ENCODE assay signal across 9 cellular contexts in the genomic region with DNA sequence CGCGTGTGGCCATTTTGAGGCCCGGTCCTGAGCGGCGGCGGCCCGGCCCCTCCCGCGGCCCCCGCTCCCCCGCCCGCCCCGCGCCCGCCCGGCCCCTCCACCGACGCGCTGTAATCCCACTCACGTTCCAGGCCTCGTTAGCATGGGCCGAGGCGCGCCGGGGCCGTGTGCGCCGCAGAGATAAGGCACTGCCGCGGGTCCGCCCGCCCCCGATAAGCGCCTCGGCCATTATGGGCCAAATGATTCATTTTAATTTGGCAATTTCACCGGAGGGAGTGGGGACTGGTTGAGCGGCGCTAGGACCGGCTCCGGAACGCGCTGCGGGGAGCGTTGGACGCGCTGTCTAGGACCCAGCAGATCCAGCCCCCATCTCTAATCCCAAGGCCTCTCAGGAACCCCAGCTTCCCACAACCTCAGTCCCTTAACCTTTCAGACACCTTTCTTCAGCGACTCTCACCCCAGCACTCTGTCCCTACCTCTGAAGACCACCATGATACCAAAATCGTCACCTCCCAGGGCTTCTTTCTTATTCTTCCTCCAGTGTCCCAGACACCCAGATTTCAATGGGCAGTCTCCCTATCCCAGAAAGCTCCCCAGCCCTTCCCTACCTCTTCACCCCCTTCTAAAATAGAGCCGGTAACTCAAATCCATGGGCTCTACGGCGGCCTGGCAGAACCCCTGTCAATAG. TPM values are rescaled to one million over a fixed set of nuclear protein-coding genes. Genes with fewer than 3 reads are reported as not detected.
DNase-seq lines count a peak whose midpoint lies in the region; ATAC-seq and TF ChIP-seq lines count a peak whose summit lies in the region.
"Had no signal": no experiment of that assay in that cellular context is flagged by ENCODE, and none has a peak within 500 bp of the region (broad histone marks: within the 10 kb centered on the region; RNA-seq: fewer than 3 reads in every experiment).

TAL1 (minus strand) TSS at position 39 of the 688 bp plus-strand sequence. CDS start 6,337 bp downstream, outside the sequence.

- peaks cover 22% of the 10 kb centered on the region for H3K4me1 Mint-ChIP-seq in activated naive CD4-positive, alpha-beta T cell treated with anti-CD3 and anti-CD28 coated beads for 36 hours (ENCODE audit: low read depth)
- H3K4me1 Mint-ChIP-seq in dendritic cell treated with granulocyte-macrophage colony-stimulating factor and Interleukin-4, amounts not matched to agents 40 ng/mL and 50 ng/mL, for 4 days (ENCODE audit: low read depth), result peaks cover 53% of the 10 kb centered on the region
- peaks cover under 1% of the 10 kb centered on the region for H3K4me1 Mint-ChIP-seq in MCF 10A (ENCODE audit: insufficient read depth, unreplicated experiment)

- H3K36me3 Mint-ChIP-seq in activated naive CD4-positive, alpha-beta T cell treated with anti-CD3 and anti-CD28 coated beads for 36 hours (ENCODE audit: low read depth), result no peaks in the 10 kb centered on the region
- H3K36me3 Mint-ChIP-seq in dendritic cell treated with granulocyte-macrophage colony-stimulating factor and Interleukin-4, amounts not matched to agents 40 ng/mL and 50 ng/mL, for 4 days (ENCODE audit: low read depth), result peaks cover 7% of the 10 kb centered on the region
- H3K36me3 Mint-ChIP-seq in MCF 10A (ENCODE audit: insufficient read depth, unreplicated experiment), result no peaks in the 10 kb centered on the region

- H3K4me1 ChIP-seq in mesenchymal stem cell (ENCODE audit: control insufficient read depth, insufficient read depth, low read depth, low read length), result peaks cover 22% of the 10 kb centered on the region
- peaks cover 0 to 40% (median 13%) of the 10 kb centered on the region in 4 donors for H3K4me1 ChIP-seq in tibial nerve

- no peak within 1 kb of the TSS for H3K4ac ChIP-seq in mesenchymal stem cell (ENCODE audit: low read depth in 1 of 2, low read length in 2 of 2)

- 5% methylated on average over 44 of the region's 51 CpGs for WGBS in mesenchymal stem cell
- 9 to 15% methylated on average over 36 to 44 of the region's 51 CpGs for WGBS in tibial nerve, 2 donors

- no peak for DNase-seq in activated naive CD4-positive, alpha-beta T cell treated with anti-CD3 and anti-CD28 coated beads for 36 hours
- no peak for DNase-seq in activated naive CD4-positive, alpha-beta T cell treated with anti-CD3 and anti-CD28 coated beads, Interleukin-2, amount 50 U/mL, for 16 hours
- DNase-seq in mesenchymal stem cell, result no peak
- no peak for DNase-seq in tibial nerve (ENCODE audit: low spot score in 2 of 2)
- DNase-seq in MCF 10A (ENCODE audit: unreplicated experiment), result no peak
- no peak for DNase-seq in activated CD4-positive, alpha-beta T cell treated with anti-CD3 and anti-CD28 coated beads for 4 hours

- H2BK15ac ChIP-seq in mesenchymal stem cell (ENCODE audit: low read depth, poor library complexity, severe bottlenecking), result peak within 1 kb of the TSS; percentile 61

- no peak for TF ChIP-seq POLR2A in tibial nerve (IDR thresholded peaks at IDR 0.05)

- no peaks in the 10 kb centered on the region for H3K36me3 ChIP-seq in mesenchymal stem cell (ENCODE audit: control insufficient read depth in 1 of 2, insufficient read depth in 2 of 2, low read depth in 1 of 2, low read length in 2 of 2)
- no peaks in the 10 kb centered on the region for H3K36me3 ChIP-seq in tibial nerve

- CTCF ChIA-PET in activated naive CD4-positive, alpha-beta T cell treated with anti-CD3 and anti-CD28 coated beads for 36 hours (lab: Charles Lee), result interaction anchor here (0.6 to 1.2 kb wide), 3 partner anchors 39 to 505 kb away, joined by 3 to 4 read pairs (median 3); no protein-coding TSS in a partner anchor
- CTCF ChIA-PET in MCF 10A (lab: Yijun Ruan, JAX), result no interaction called here

- H3K18ac ChIP-seq in mesenchymal stem cell (ENCODE audit: low read depth in 1 of 2, low read length in 2 of 2), result peak within 1 kb of the TSS in 1 of 2 experiments; percentile 28

- TF ChIP-seq CTCF in tibial nerve (IDR thresholded peaks at IDR 0.05), result no peak
- TF ChIP-seq CTCF in MCF 10A (IDR thresholded peaks at IDR 0.05; ENCODE audit: unreplicated experiment), result no peak

- no TSS peak for BruUV-seq in MCF 10A (replicated peaks; lab: Mats Ljungman, UMichigan)

- H3K27ac Mint-ChIP-seq in activated naive CD4-positive, alpha-beta T cell treated with anti-CD3 and anti-CD28 coated beads for 36 hours, result no peak within 1 kb of the TSS
- H3K27ac Mint-ChIP-seq in dendritic cell treated with granulocyte-macrophage colony-stimulating factor and Interleukin-4, amounts not matched to agents 40 ng/mL and 50 ng/mL, for 4 days, result peak within 1 kb of the TSS; percentile 87
- H3K27ac Mint-ChIP-seq in MCF 10A (ENCODE audit: low read depth, unreplicated experiment), result no peak within 1 kb of the TSS

- H2AFZ ChIP-seq in mesenchymal stem cell (ENCODE audit: low read depth, low read length), result no peak within 1 kb of the TSS

- no peak within 1 kb of the TSS for H3K9ac ChIP-seq in mesenchymal stem cell (ENCODE audit: low read length)

- no peak within 1 kb of the TSS for H4K8ac ChIP-seq in mesenchymal stem cell (ENCODE audit: low read length)

- H3K9me3 ChIP-seq in mesenchymal stem cell (ENCODE audit: control insufficient read depth, low read length) (peaks cover 6% of the 10 kb centered on the region), tibial nerve (no peaks in the 10 kb centered on the region)

- no peak for ATAC-seq in GM21447 (IDR thresholded peaks at IDR 0.05; ENCODE audit: unreplicated experiment)

- peak within 1 kb of the TSS in 1 of 2 experiments; percentile 27 for H3K4me3 ChIP-seq in mesenchymal stem cell (ENCODE audit: insufficient read depth in 1 of 2, low read depth in 1 of 2, low read length in 2 of 2)
- peak within 1 kb of the TSS; percentile 13 to 48 (median 36) for H3K4me3 ChIP-seq in tibial nerve

- peak within 1 kb of the TSS; percentile 73 for H3K4me3 Mint-ChIP-seq in activated naive CD4-positive, alpha-beta T cell treated with anti-CD3 and anti-CD28 coated beads for 36 hours
- H3K4me3 Mint-ChIP-seq in dendritic cell treated with granulocyte-macrophage colony-stimulating factor and Interleukin-4, amounts not matched to agents 40 ng/mL and 50 ng/mL, for 4 days, result peak within 1 kb of the TSS; percentile 75
- H3K4me3 Mint-ChIP-seq in MCF 10A (ENCODE audit: unreplicated experiment), result no peak within 1 kb of the TSS

- intact Hi-C loops in activated naive CD4-positive, alpha-beta T cell treated with anti-CD3 and anti-CD28 coated beads for 36 hours (cut with micrococcal nuclease), result loop anchor here (5.0 kb wide), 1 partner anchor 205 kb away; the partner anchor contains the start of gene FOXD2
- intact Hi-C loops in dendritic cell treated with granulocyte-macrophage colony-stimulating factor and Interleukin-4, amounts not matched to agents 40 ng/mL and 50 ng/mL, for 4 days (cut with micrococcal nuclease), result loop anchor here (5.0 kb wide), 1 partner anchor 40 kb away; the partner anchor contains the start of gene PDZK1IP1
- intact Hi-C loops in MCF 10A (cut with micrococcal nuclease), result no loop called here

- TF ChIP-seq EP300 in tibial nerve (IDR thresholded peaks at IDR 0.05), result no peak

- no peak within 1 kb of the TSS for H4K91ac ChIP-seq in mesenchymal stem cell (ENCODE audit: low read length)

- peaks cover 88% of the 10 kb centered on the region in 2 experiments for H3K27me3 ChIP-seq in mesenchymal stem cell (ENCODE audit: control insufficient read depth in 1 of 2, insufficient read depth in 1 of 2, low read length in 2 of 2)
- peaks cover 3 to 81% of the 10 kb centered on the region in 2 donors for H3K27me3 ChIP-seq in tibial nerve

- H2AK5ac ChIP-seq in mesenchymal stem cell (ENCODE audit: low read length, severe bottlenecking), result peak within 1 kb of the TSS; percentile 14

- peak within 1 kb of the TSS; percentile 58 for H3K4me2 ChIP-seq in mesenchymal stem cell (ENCODE audit: low read length, poor library complexity, severe bottlenecking)

- H3K23ac ChIP-seq in mesenchymal stem cell (ENCODE audit: low read length in 2 of 2), result peak within 1 kb of the TSS in 1 of 2 experiments; percentile 95

- H3K14ac ChIP-seq in mesenchymal stem cell (ENCODE audit: low read length in 2 of 2), result no peak within 1 kb of the TSS

- no peaks in the 10 kb centered on the region for H3K79me1 ChIP-seq in mesenchymal stem cell (replicated peaks; ENCODE audit: low read length, poor library complexity, severe bottlenecking)

- no peak within 1 kb of the TSS for H2BK120ac ChIP-seq in mesenchymal stem cell (ENCODE audit: low read depth, low read length)

- H3K27ac ChIP-seq in mesenchymal stem cell (ENCODE audit: low read length, poor library complexity, severe bottlenecking), result no peak within 1 kb of the TSS
- peak within 1 kb of the TSS in 3 of 4 donors; percentile 37 to 77 (median 42) for H3K27ac ChIP-seq in tibial nerve

- H3K27me3 Mint-ChIP-seq in activated naive CD4-positive, alpha-beta T cell treated with anti-CD3 and anti-CD28 coated beads for 36 hours (ENCODE audit: low read depth), result peaks cover 73% of the 10 kb centered on the region
- H3K27me3 Mint-ChIP-seq in dendritic cell treated with granulocyte-macrophage colony-stimulating factor and Interleukin-4, amounts not matched to agents 40 ng/mL and 50 ng/mL, for 4 days, result peaks cover 92% of the 10 kb centered on the region
- H3K27me3 Mint-ChIP-seq in MCF 10A (ENCODE audit: insufficient read depth, unreplicated experiment), result peaks cover 44% of the 10 kb centered on the region

- H2BK12ac ChIP-seq in mesenchymal stem cell (ENCODE audit: low read length in 2 of 2), result no peak within 1 kb of the TSS

- POLR2A ChIA-PET in MCF 10A (lab: Yijun Ruan, JAX), result no interaction called here

- H3K9me3 Mint-ChIP-seq in activated naive CD4-positive, alpha-beta T cell treated with anti-CD3 and anti-CD28 coated beads for 36 hours, result no peaks in the 10 kb centered on the region
- no peaks in the 10 kb centered on the region for H3K9me3 Mint-ChIP-seq in dendritic cell treated with granulocyte-macrophage colony-stimulating factor and Interleukin-4, amounts not matched to agents 40 ng/mL and 50 ng/mL, for 4 days
- no peaks in the 10 kb centered on the region for H3K9me3 Mint-ChIP-seq in MCF 10A (ENCODE audit: unreplicated experiment)

- H2BK5ac ChIP-seq in mesenchymal stem cell (ENCODE audit: low read depth, low read length, poor library complexity, severe bottlenecking), result no peak within 1 kb of the TSS

RNA-seq across cellular contexts. Expression of gene TAL1, which starts in this region (rescaled TPM):
- total RNA-seq in activated naive CD4-positive, alpha-beta T cell treated with anti-CD3 and anti-CD28 coated beads for 36 hours, result not detected
- not detected for polyA plus RNA-seq in mesenchymal stem cell (2013, experiment 1 of 2)
- not detected for polyA plus RNA-seq in mesenchymal stem cell (2013, experiment 2 of 2)
- total RNA-seq in tibial nerve (10 to 100 TPM in 1 of 4 donors, 1 to 10 TPM in 3; 3.1 to 10.0 (median 5.7) TPM), MCF 10A (2022) (not detected in 2 replicates)
- total RNA-seq: activated CD8-positive, alpha-beta memory T cell treated with anti-CD3 and anti-CD28 coated beads for 36 hours had no signal
